11 cellular contexts compared by ENCODE assay signal in the genomic region with DNA sequence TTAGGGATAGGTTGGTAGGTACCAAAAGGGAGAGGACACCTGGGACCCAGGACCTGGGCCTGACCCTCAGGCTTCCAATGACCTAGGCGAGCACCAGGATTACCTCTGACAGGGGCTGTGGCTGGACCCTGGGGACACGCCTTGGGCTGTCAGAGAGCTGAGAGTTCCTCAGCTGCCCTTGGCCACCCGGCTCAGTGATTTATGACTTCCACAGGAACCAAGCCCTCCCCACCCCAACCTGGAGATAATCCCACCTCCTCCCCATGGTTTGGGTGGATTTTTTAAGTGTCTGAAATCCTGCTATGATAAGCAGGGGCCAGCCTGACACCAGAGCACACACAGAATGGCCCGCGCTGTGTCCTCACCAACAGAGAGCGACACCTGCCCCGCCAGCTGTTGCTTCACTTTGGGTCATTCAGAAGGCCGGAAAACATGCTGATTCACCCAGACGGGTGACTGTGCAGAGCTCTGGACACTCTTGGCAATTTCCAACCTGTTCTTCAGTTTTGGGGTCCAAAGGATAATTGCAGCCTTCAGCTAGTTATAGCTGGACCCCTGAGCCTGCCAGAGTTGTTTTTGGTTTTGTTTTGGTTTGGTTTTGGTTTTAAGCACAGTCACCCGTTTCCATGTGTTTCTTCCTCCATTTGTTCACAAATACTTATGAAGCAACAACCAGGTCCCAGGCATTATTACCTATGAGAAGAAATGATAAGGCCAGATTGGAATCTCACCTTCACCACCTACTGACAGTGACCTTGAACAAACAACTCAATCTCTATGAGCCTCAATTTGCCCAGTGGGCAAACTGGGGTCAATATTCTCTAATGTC.
"Had no signal": no experiment of that assay in that cellular context is flagged by ENCODE, and none has a peak within 500 bp of the region (broad histone marks: within the 10 kb centered on the region; RNA-seq: fewer than 3 reads in every experiment).

No MANE protein-coding gene starts in this region.

- H3K4me3 ChIP-seq: lower lobe of right lung, pancreas, thoracic aorta had no signal

- ATAC-seq: activated naive CD8-positive, alpha-beta T cell treated with anti-CD3 and anti-CD28 coated beads, Interleukin-2, amount 50 U/mL, for 24 hours; lower lobe of right lung; pancreas; stimulated activated effector memory CD8-positive, alpha-beta T cell treated with anti-CD3 and anti-CD28 coated beads, Interleukin-12 subunit alpha, Interleukin-12 subunit beta, amount 100 ng/mL, for 72 hours had no signal

- H3K4me1 ChIP-seq: lower lobe of right lung, pancreas had no signal

- H3K27me3 ChIP-seq: pancreas had no signal

- H3K9me3 ChIP-seq: lower lobe of right lung, pancreas, thoracic aorta had no signal

- H3K36me3 ChIP-seq: lower lobe of right lung, pancreas, thoracic aorta had no signal

- DNase-seq: activated CD4-positive, CD25-positive, alpha-beta regulatory T cell treated with anti-CD3 and anti-CD28 coated beads, Interleukin-2, amount 50 U/mL, for 72 hours; activated naive CD4-positive, alpha-beta T cell; activated naive CD8-positive, alpha-beta T cell treated with anti-CD3 and anti-CD28 coated beads, Interleukin-2, amount 50 U/mL, for 24 hours; aorta; foreskin melanocyte; head of caudate nucleus; lower lobe of right lung; pancreas had no signal

- H3K27ac ChIP-seq: epithelial cell of prostate, lower lobe of right lung, pancreas, thoracic aorta had no signal
